Comparison of ENCODE assay signal across 1 cellular context in the genomic region with DNA sequence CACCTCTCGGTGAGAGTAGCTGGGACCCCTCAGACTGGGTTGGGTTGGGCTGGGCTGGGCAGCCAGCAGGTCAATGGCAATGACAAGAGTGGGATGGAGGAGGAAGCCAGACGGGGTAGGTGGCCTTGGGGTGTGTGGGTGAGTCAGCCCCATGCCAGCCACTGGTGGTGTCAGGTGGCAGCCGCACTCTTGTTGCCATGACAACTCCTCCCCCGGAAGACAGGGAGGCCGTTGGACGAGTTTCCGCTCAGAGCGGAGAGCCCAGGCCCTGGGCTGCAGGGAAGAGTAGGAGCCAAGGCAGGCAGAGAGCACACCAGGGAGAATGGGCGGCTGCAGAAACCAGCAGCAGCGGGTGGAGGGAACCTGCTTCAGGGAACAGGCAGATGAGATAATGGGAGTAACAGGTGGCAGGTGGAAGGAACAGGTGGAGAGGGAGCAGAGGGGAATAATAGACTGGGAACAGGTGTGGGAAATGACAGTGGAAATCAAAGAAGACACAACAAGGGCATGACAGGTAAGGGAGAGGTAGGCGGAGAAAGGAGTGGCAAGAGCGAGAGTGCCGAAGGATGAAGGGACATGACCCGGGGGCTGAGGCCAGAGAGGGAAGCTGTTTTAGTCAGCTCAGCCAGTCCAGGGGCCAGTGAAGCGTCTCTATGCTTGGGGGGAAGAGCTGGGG.
A peak's percentile ranks its signal among the peaks of the same experiment; 100 is the strongest.
TF ChIP-seq lines count a peak whose summit lies in the region.

No MANE protein-coding gene starts in this region.

TF ChIP-seq in HepG2, 621 proteins besides CTCF, POLR2A, EP300 and RAD21 (continued from another document and continues in another):
- TF ChIP-seq MNT (IDR thresholded peaks at IDR 0.05) (peak; percentile 9; the same call in 1 of the 2 replicates), IRX3 (CRISPR knock-in tag; IDR thresholded peaks at IDR 0.05; ENCODE audit: borderline replicate concordance, low read depth) (no peak), ZNF451 (CRISPR knock-in tag; IDR thresholded peaks at IDR 0.05) (no peak), RFX3 (CRISPR knock-in tag; IDR thresholded peaks at IDR 0.05) (peak; percentile 95), ZNF501 (CRISPR knock-in tag; IDR thresholded peaks at IDR 0.05) (no peak; the same call in 1 of the 2 replicates), ZNF556 (CRISPR knock-in tag; IDR thresholded peaks at IDR 0.05; ENCODE audit: borderline replicate concordance) (no peak), POLR2G (IDR thresholded peaks at IDR 0.05; ENCODE audit: low read depth, low read length) (peak; percentile 57), MAFF (IDR thresholded peaks at IDR 0.05; ENCODE audit: low read depth, low read length) (no peak), ZNF263 (CRISPR knock-in tag; IDR thresholded peaks at IDR 0.05) (no peak), BATF2 (CRISPR knock-in tag; IDR thresholded peaks at IDR 0.05) (no peak), E2F1 (CRISPR knock-in tag; IDR thresholded peaks at IDR 0.05) (no peak), ZNF746 (CRISPR knock-in tag; IDR thresholded peaks at IDR 0.05) (no peak), SKIL (CRISPR knock-in tag; IDR thresholded peaks at IDR 0.05; ENCODE audit: borderline replicate concordance) (no peak), ATF2 (CRISPR knock-in tag; IDR thresholded peaks at IDR 0.05) (no peak), PPARG (CRISPR knock-in tag; conservative IDR thresholded peaks at IDR 0.05) (no peak), TSC22D2 (CRISPR knock-in tag; IDR thresholded peaks at IDR 0.05; ENCODE audit: borderline replicate concordance) (no peak), MXD1 (CRISPR knock-in tag; IDR thresholded peaks at IDR 0.05) (no peak), ZNF260 (CRISPR knock-in tag; IDR thresholded peaks at IDR 0.05; ENCODE audit: borderline replicate concordance, low read depth) (no peak), SRF (IDR thresholded peaks at IDR 0.05; ENCODE audit: low read depth, low read length) (no peak), ZNF446 (CRISPR knock-in tag; IDR thresholded peaks at IDR 0.05) (no peak), ZNF652 (CRISPR knock-in tag; IDR thresholded peaks at IDR 0.05; ENCODE audit: borderline replicate concordance, low read depth) (no peak)
- TF ChIP-seq, protein P1, sequence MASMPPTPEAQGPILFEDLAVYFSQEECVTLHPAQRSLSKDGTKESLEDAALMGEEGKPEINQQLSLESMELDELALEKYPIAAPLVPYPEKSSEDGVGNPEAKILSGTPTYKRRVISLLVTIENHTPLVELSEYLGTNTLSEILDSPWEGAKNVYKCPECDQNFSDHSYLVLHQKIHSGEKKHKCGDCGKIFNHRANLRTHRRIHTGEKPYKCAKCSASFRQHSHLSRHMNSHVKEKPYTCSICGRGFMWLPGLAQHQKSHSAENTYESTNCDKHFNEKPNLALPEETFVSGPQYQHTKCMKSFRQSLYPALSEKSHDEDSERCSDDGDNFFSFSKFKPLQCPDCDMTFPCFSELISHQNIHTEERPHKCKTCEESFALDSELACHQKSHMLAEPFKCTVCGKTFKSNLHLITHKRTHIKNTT (CRISPR knock-in tag; IDR thresholded peaks at IDR 0.05): no peak
- TF ChIP-seq, protein P2, sequence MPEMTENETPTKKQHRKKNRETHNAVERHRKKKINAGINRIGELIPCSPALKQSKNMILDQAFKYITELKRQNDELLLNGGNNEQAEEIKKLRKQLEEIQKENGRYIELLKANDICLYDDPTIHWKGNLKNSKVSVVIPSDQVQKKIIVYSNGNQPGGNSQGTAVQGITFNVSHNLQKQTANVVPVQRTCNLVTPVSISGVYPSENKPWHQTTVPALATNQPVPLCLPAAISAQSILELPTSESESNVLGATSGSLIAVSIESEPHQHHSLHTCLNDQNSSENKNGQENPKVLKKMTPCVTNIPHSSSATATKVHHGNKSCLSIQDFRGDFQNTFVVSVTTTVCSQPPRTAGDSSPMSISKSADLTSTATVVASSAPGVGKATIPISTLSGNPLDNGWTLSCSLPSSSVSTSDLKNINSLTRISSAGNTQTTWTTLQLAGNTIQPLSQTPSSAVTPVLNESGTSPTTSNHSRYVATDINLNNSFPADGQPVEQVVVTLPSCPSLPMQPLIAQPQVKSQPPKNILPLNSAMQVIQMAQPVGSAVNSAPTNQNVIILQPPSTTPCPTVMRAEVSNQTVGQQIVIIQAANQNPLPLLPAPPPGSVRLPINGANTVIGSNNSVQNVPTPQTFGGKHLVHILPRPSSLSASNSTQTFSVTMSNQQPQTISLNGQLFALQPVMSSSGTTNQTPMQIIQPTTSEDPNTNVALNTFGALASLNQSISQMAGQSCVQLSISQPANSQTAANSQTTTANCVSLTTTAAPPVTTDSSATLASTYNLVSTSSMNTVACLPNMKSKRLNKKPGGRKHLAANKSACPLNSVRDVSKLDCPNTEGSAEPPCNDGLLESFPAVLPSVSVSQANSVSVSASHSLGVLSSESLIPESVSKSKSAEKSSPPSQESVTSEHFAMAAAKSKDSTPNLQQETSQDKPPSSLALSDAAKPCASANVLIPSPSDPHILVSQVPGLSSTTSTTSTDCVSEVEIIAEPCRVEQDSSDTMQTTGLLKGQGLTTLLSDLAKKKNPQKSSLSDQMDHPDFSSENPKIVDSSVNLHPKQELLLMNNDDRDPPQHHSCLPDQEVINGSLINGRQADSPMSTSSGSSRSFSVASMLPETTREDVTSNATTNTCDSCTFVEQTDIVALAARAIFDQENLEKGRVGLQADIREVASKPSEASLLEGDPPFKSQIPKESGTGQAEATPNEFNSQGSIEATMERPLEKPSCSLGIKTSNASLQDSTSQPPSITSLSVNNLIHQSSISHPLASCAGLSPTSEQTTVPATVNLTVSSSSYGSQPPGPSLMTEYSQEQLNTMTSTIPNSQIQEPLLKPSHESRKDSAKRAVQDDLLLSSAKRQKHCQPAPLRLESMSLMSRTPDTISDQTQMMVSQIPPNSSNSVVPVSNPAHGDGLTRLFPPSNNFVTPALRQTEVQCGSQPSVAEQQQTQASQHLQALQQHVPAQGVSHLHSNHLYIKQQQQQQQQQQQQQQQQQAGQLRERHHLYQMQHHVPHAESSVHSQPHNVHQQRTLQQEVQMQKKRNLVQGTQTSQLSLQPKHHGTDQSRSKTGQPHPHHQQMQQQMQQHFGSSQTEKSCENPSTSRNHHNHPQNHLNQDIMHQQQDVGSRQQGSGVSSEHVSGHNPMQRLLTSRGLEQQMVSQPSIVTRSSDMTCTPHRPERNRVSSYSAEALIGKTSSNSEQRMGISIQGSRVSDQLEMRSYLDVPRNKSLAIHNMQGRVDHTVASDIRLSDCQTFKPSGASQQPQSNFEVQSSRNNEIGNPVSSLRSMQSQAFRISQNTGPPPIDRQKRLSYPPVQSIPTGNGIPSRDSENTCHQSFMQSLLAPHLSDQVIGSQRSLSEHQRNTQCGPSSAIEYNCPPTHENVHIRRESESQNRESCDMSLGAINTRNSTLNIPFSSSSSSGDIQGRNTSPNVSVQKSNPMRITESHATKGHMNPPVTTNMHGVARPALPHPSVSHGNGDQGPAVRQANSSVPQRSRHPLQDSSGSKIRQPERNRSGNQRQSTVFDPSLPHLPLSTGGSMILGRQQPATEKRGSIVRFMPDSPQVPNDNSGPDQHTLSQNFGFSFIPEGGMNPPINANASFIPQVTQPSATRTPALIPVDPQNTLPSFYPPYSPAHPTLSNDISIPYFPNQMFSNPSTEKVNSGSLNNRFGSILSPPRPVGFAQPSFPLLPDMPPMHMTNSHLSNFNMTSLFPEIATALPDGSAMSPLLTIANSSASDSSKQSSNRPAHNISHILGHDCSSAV (CRISPR knock-in tag; IDR thresholded peaks at IDR 0.05; ENCODE audit: borderline replicate concordance): no peak
- TF ChIP-seq, protein P3, sequence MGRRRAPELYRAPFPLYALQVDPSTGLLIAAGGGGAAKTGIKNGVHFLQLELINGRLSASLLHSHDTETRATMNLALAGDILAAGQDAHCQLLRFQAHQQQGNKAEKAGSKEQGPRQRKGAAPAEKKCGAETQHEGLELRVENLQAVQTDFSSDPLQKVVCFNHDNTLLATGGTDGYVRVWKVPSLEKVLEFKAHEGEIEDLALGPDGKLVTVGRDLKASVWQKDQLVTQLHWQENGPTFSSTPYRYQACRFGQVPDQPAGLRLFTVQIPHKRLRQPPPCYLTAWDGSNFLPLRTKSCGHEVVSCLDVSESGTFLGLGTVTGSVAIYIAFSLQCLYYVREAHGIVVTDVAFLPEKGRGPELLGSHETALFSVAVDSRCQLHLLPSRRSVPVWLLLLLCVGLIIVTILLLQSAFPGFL (CRISPR knock-in tag; IDR thresholded peaks at IDR 0.05): no peak
- TF ChIP-seq, protein P4, sequence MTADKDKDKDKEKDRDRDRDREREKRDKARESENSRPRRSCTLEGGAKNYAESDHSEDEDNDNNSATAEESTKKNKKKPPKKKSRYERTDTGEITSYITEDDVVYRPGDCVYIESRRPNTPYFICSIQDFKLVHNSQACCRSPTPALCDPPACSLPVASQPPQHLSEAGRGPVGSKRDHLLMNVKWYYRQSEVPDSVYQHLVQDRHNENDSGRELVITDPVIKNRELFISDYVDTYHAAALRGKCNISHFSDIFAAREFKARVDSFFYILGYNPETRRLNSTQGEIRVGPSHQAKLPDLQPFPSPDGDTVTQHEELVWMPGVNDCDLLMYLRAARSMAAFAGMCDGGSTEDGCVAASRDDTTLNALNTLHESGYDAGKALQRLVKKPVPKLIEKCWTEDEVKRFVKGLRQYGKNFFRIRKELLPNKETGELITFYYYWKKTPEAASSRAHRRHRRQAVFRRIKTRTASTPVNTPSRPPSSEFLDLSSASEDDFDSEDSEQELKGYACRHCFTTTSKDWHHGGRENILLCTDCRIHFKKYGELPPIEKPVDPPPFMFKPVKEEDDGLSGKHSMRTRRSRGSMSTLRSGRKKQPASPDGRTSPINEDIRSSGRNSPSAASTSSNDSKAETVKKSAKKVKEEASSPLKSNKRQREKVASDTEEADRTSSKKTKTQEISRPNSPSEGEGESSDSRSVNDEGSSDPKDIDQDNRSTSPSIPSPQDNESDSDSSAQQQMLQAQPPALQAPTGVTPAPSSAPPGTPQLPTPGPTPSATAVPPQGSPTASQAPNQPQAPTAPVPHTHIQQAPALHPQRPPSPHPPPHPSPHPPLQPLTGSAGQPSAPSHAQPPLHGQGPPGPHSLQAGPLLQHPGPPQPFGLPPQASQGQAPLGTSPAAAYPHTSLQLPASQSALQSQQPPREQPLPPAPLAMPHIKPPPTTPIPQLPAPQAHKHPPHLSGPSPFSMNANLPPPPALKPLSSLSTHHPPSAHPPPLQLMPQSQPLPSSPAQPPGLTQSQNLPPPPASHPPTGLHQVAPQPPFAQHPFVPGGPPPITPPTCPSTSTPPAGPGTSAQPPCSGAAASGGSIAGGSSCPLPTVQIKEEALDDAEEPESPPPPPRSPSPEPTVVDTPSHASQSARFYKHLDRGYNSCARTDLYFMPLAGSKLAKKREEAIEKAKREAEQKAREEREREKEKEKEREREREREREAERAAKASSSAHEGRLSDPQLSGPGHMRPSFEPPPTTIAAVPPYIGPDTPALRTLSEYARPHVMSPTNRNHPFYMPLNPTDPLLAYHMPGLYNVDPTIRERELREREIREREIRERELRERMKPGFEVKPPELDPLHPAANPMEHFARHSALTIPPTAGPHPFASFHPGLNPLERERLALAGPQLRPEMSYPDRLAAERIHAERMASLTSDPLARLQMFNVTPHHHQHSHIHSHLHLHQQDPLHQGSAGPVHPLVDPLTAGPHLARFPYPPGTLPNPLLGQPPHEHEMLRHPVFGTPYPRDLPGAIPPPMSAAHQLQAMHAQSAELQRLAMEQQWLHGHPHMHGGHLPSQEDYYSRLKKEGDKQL (CRISPR knock-in tag; IDR thresholded peaks at IDR 0.05; ENCODE audit: low read depth): no peak
